1 cellular context compared by ENCODE assay signal in the genomic region with DNA sequence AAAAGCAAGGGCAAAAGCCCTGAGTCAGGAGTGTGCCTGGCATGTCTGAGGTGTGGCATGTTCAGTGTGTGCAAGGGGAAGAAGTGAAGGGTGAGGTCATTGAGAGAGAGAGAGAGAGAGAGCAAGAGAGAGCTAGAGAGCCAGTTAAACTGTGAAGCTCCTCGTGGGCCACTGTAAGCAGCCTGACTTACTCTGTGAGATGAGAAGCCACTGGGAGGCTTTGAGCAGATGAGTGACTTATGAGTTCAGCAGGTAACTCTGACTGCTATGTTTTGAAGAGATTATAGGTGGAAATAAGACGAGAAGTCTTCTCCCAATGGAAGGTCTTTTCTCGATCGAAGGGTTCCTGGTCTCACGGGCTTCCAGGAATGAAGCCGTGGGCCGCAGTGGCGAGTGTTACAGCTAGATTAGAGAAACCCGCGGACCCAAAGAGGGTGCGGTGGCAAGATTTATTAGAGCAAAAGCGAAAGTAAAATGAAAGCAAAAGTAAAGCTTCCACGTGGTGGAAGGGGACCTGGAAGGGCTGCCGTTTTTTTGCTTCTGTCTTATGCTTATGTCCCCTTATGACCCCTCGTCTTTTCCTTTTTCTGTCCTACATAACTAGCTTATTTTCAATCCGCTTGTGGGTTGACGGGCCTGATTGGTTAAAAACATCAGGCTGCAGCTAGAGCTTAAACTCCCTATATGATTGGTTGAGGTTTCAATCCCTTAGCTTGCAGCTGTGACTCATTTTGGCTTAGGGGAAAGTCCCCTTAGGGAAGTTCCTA.
TF ChIP-seq lines count a peak whose summit lies in the region.

No MANE protein-coding gene starts in this region.

TF ChIP-seq in HEK293, 187 proteins besides CTCF, POLR2A, EP300 and RAD21 (continued from another document):
- TF ChIP-seq PRDM6 (tag by site-specific recombination; IDR thresholded peaks at IDR 0.05) (no peak), ZNF202 (tag by site-specific recombination; IDR thresholded peaks at IDR 0.05; ENCODE audit: borderline replicate concordance) (no peak), ZNF621 (tag by site-specific recombination; IDR thresholded peaks at IDR 0.05) (no peak), HOXC10 (CRISPR knock-in tag; IDR thresholded peaks at IDR 0.05) (no peak), ZNF48 (tag by site-specific recombination; IDR thresholded peaks at IDR 0.05) (no peak)
- TF ChIP-seq, protein P1, sequence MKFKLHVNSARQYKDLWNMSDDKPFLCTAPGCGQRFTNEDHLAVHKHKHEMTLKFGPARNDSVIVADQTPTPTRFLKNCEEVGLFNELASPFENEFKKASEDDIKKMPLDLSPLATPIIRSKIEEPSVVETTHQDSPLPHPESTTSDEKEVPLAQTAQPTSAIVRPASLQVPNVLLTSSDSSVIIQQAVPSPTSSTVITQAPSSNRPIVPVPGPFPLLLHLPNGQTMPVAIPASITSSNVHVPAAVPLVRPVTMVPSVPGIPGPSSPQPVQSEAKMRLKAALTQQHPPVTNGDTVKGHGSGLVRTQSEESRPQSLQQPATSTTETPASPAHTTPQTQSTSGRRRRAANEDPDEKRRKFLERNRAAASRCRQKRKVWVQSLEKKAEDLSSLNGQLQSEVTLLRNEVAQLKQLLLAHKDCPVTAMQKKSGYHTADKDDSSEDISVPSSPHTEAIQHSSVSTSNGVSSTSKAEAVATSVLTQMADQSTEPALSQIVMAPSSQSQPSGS (tag by site-specific recombination; IDR thresholded peaks at IDR 0.05; ENCODE audit: low read depth): 0 out of 2 replicates have a peak, but pooled peaks have one; percentile 11
